In the genomic region with DNA sequence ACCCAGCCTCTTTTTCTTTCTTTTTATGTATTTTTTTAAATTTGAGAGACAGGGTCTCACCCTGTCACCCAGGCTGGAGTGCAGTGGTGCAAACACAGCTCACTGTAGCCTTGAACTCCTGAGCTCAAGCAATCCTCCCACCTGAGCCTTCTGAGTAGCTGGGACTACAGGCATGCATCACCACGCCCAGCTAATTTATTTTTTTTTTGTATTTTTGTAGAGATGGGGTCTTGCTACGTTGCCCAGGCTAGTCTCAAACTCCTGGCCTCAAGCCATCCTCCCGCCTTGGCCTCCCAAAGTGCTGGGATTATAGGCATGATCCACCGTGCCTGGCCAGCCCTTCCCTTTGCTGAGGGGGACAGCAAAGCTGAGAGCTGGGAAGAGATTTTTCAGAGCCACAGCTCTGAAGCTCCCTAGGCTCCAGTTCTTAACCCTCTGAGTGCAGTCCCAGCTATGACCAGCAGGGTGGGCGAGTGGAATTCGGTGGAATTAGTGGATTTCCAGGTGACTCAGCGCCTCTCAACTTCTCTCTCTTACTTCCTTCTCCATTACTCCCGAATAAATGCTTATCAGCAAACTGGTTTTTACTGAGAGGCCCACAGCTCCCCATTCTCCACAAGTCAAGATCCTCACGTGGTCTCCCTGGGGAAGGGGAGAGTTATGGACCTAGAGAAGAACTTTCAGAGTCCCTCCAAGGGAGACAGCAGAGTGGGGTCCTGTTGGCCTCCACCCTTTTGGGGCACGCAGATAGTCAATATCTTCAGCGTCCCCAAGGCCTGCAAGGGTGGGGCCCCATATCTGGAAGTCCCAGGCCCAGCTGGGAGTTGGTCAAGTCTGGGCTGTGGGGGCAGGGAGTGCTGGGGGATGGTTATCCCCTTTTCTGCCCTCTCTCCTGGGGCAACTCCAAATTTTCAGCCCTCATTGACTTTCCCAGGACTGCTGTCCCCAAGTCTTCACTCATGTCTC, we compare ENCODE assay signal across 1 cellular context.
A peak's percentile ranks its signal among the peaks of the same experiment; 100 is the strongest.
TF ChIP-seq lines count a peak whose summit lies in the region.

No MANE protein-coding gene starts in this region.

TF ChIP-seq in WTC11, 78 proteins besides CTCF, POLR2A, EP300 and RAD21:
- peak; percentile 68; the same call in 1 of the 2 replicates for TF ChIP-seq NFE2L1 (CRISPR knock-in tag; IDR thresholded peaks at IDR 0.05)
- peak; percentile 99 for TF ChIP-seq ZNF121 (CRISPR knock-in tag; IDR thresholded peaks at IDR 0.05)
- no peak for TF ChIP-seq NR3C1 (CRISPR knock-in tag; conservative IDR thresholded peaks at IDR 0.05; ENCODE audit: low read depth)
- TF ChIP-seq GTF2I (CRISPR knock-in tag; conservative IDR thresholded peaks at IDR 0.05) = peak; percentile 57; the same call in 1 of the 2 replicates
TF ChIP-seq in WTC11: peak in this region for 3.
